9 cellular contexts compared by ENCODE assay signal in the genomic region with DNA sequence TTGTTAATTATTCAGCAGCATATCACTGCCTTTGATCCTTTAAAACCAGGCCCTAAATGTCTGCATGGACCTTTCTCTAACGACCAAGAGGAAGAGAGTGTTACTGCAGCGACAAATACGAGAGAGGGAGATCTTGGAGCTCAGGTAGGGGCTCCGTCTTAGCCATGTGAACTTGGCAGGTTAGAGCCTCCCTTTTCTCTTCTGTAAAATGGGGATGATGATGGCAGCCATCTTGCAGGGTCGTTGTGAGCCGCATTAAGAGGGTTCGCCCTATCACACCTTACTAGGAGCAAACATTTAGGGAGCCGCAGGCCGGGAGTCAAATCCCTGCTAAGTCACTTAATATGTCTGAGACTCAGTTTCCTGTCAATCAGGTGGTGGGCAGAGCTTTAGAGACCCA. TPM values are rescaled to one million over a fixed set of nuclear protein-coding genes. Genes with fewer than 3 reads are reported as not detected.
DNase-seq lines count a peak whose midpoint lies in the region; ATAC-seq and TF ChIP-seq lines count a peak whose summit lies in the region.
"Had no signal": no experiment of that assay in that cellular context is flagged by ENCODE, and none has a peak within 500 bp of the region (broad histone marks: within the 10 kb centered on the region; RNA-seq: fewer than 3 reads in every experiment).

No MANE protein-coding gene starts in this region.

- 61% methylated on average over 9 of the region's 9 CpGs for WGBS in right lobe of liver (ENCODE audit: insufficient coverage, low coverage, low lambda C conversion rate, missing lambda C conversion rate)
- WGBS in suprapubic skin: 85% methylated on average over 9 of the region's 9 CpGs

- H3K9me3 Mint-ChIP-seq in activated CD4-positive, alpha-beta T cell treated with anti-CD3 and anti-CD28 coated beads, Interleukin-2, amount 10 ng/mL, durations not matched to agents 7 days and 5 days: peaks cover 27% of the 10 kb centered on the region

- H3K27ac ChIP-seq in right lobe of liver (peak overlapping the region in 2 of 3 donors; percentile 53 to 78), suprapubic skin (no peak overlapping the region)

- no peak for TF ChIP-seq EP300 in suprapubic skin (IDR thresholded peaks at IDR 0.05)

- no peak for TF ChIP-seq CTCF in astrocyte of the cerebellum (IDR thresholded peaks at IDR 0.05; ENCODE audit: low read depth, low read length, missing control alignments)
- no peak for TF ChIP-seq CTCF in right lobe of liver (IDR thresholded peaks at IDR 0.05)
- TF ChIP-seq CTCF in suprapubic skin (IDR thresholded peaks at IDR 0.05): no peak

- TF ChIP-seq POLR2A in right lobe of liver (IDR thresholded peaks at IDR 0.05) (no peak), suprapubic skin (IDR thresholded peaks at IDR 0.05) (no peak)

- H3K4me3 Mint-ChIP-seq in activated CD4-positive, alpha-beta T cell treated with anti-CD3 and anti-CD28 coated beads, Interleukin-2, amount 10 ng/mL, durations not matched to agents 7 days and 5 days: peak overlapping the region; percentile 86

- no peaks in the 10 kb centered on the region for H3K27me3 Mint-ChIP-seq in activated CD4-positive, alpha-beta T cell treated with anti-CD3 and anti-CD28 coated beads, Interleukin-2, amount 10 ng/mL, durations not matched to agents 7 days and 5 days

- ATAC-seq in right lobe of liver (no peak), HG02642 (IDR thresholded peaks at IDR 0.05; ENCODE audit: poor library complexity, unreplicated experiment) (no peak), GM21737 (IDR thresholded peaks at IDR 0.05; ENCODE audit: unreplicated experiment) (no peak)

- H3K27ac Mint-ChIP-seq in activated CD4-positive, alpha-beta T cell treated with anti-CD3 and anti-CD28 coated beads, Interleukin-2, amount 10 ng/mL, durations not matched to agents 7 days and 5 days: peak overlapping the region; percentile 46

- in situ Hi-C loops in astrocyte of the cerebellum (cut with HindIII; ENCODE audit: low sequenced_read_pairs): loop anchor here (25.0 kb wide), 1 partner anchor 216 kb away; no protein-coding TSS in a partner anchor

- POLR2A ChIA-PET in activated CD4-positive, alpha-beta T cell treated with anti-CD3 and anti-CD28 coated beads, Interleukin-2, amount 10 ng/mL, durations not matched to agents 7 days and 5 days (lab: Charles Lee): no interaction called here

- peak overlapping the region; percentile 44 for H3K4me3 ChIP-seq in astrocyte of the cerebellum (ENCODE audit: low read depth, low read length)
- peak overlapping the region; percentile 52 to 58 (median 53) for H3K4me3 ChIP-seq in right lobe of liver
- peak overlapping the region; percentile 58 for H3K4me3 ChIP-seq in suprapubic skin

- H3K9me3 ChIP-seq in right lobe of liver (no peaks in the 10 kb centered on the region), suprapubic skin (no peaks in the 10 kb centered on the region)

- H3K27me3 ChIP-seq in right lobe of liver (no peaks in the 10 kb centered on the region), suprapubic skin (no peaks in the 10 kb centered on the region)

- DNase-seq in activated CD4-positive, alpha-beta T cell treated with anti-CD3 and anti-CD28 coated beads, Interleukin-2, amount 10 ng/mL, durations not matched to agents 7 days and 5 days: no peak
- DNase-seq in activated CD4-positive, alpha-beta T cell treated with anti-CD3 and anti-CD28 coated beads, Interleukin-2, amount 50 U/mL, for 1 hour: no peak
- no peak for DNase-seq in astrocyte of the cerebellum (ENCODE audit: low read depth)
- DNase-seq in right lobe of liver: no peak
- DNase-seq in suprapubic skin (ENCODE audit: low spot score in 2 of 2): no peak
- DNase-seq in NCI-H748 (lab: John Stamatoyannopoulos, UW; ENCODE audit: unreplicated experiment): no peak
- DNase-seq: NCI-H1694 had no signal

- peaks cover 0 to 2% (median 0%) of the 10 kb centered on the region in 4 donors for H3K4me1 ChIP-seq in right lobe of liver
- peaks cover 35% of the 10 kb centered on the region for H3K4me1 ChIP-seq in suprapubic skin

- intact Hi-C loops in right lobe of liver (cut with DNase I): no loop called here

- H3K36me3 Mint-ChIP-seq in activated CD4-positive, alpha-beta T cell treated with anti-CD3 and anti-CD28 coated beads, Interleukin-2, amount 10 ng/mL, durations not matched to agents 7 days and 5 days (ENCODE audit: low read depth): peaks cover 35% of the 10 kb centered on the region

- H3K36me3 ChIP-seq in right lobe of liver (no peaks in the 10 kb centered on the region), suprapubic skin (no peaks in the 10 kb centered on the region)

- CTCF ChIA-PET in activated CD4-positive, alpha-beta T cell treated with anti-CD3 and anti-CD28 coated beads, Interleukin-2, amount 10 ng/mL, durations not matched to agents 7 days and 5 days (lab: Charles Lee): interaction anchor here (0.8 to 2.3 kb wide), 8 partner anchors 11 to 118 kb away, joined by 3 to 9 read pairs (median 4); a partner anchor contains a TSS

- peaks cover 39% of the 10 kb centered on the region for H3K4me1 Mint-ChIP-seq in activated CD4-positive, alpha-beta T cell treated with anti-CD3 and anti-CD28 coated beads, Interleukin-2, amount 10 ng/mL, durations not matched to agents 7 days and 5 days

RNA-seq across cellular contexts. Expression of a gene that starts 1.6 kb away (rescaled TPM):
- total RNA-seq in activated CD4-positive, alpha-beta T cell treated with anti-CD3 and anti-CD28 coated beads, Interleukin-2, amount 10 ng/mL, durations not matched to agents 7 days and 5 days: 10 to 100 TPM; 17.2 to 17.3 TPM
- 10 to 100 TPM; 27.4 to 90.1 (median 54.1) TPM for total RNA-seq in right lobe of liver
- total RNA-seq in suprapubic skin: 10 to 100 TPM; 17.2 to 38.7 (median 31.2) TPM

RNA-seq across cellular contexts. Expression of a gene that starts 24.6 kb away (rescaled TPM):
- total RNA-seq in activated CD4-positive, alpha-beta T cell treated with anti-CD3 and anti-CD28 coated beads, Interleukin-2, amount 10 ng/mL, durations not matched to agents 7 days and 5 days: 10 to 100 TPM; 53.7 to 62.3 TPM
- 10 to 100 TPM; 31.4 to 78.6 (median 51.7) TPM for total RNA-seq in right lobe of liver
- total RNA-seq in suprapubic skin: 10 to 100 TPM; 22.6 to 36.0 (median 26.0) TPM

RNA-seq across cellular contexts. Expression of a gene that starts 46.6 kb away (rescaled TPM):
- total RNA-seq in activated CD4-positive, alpha-beta T cell treated with anti-CD3 and anti-CD28 coated beads, Interleukin-2, amount 10 ng/mL, durations not matched to agents 7 days and 5 days: 100 to 1,000 TPM; 100 to 122 TPM
- total RNA-seq in right lobe of liver (10 to 100 TPM; 22.5 to 40.3 (median 29.8) TPM), suprapubic skin (10 to 100 TPM; 41.6 to 50.5 (median 47.0) TPM)

RNA-seq across cellular contexts. Expression of a gene that starts 50.1 kb away (rescaled TPM):
- 10 to 100 TPM; 66.7 to 78.1 TPM for total RNA-seq in activated CD4-positive, alpha-beta T cell treated with anti-CD3 and anti-CD28 coated beads, Interleukin-2, amount 10 ng/mL, durations not matched to agents 7 days and 5 days
- total RNA-seq in right lobe of liver (10 to 100 TPM; 44.3 to 68.5 (median 56.9) TPM), suprapubic skin (10 to 100 TPM; 22.9 to 50.3 (median 28.3) TPM)
